In genomic region chr3:149277338-149277813, GRCh38 we compare ENCODE assay signal across 8 cellular contexts. TPM values are rescaled to one million over a fixed set of nuclear protein-coding genes. Genes with fewer than 3 reads are reported as not detected.
DNase-seq lines count a peak whose midpoint lies in the region; ATAC-seq lines count a peak whose summit lies in the region.

No MANE protein-coding gene starts in this region.

- ATAC-seq in GM18502 (IDR thresholded peaks at IDR 0.05; ENCODE audit: poor library complexity, unreplicated experiment) (peak; percentile 69), HG02623 (IDR thresholded peaks at IDR 0.05; ENCODE audit: unreplicated experiment) (peak; percentile 61)
- ATAC-seq in activated naive CD8-positive, alpha-beta T cell treated with anti-CD3 and anti-CD28 coated beads, Interleukin-2, amount 10 ng/mL, durations not matched to agents 7 days and 5 days (ENCODE audit: low read depth) = peak; percentile 81

- no peaks in the 10 kb centered on the region for H3K36me3 Mint-ChIP-seq in activated naive CD8-positive, alpha-beta T cell treated with anti-CD3 and anti-CD28 coated beads, Interleukin-2, amount 10 ng/mL, durations not matched to agents 7 days and 5 days

- H3K27ac Mint-ChIP-seq in activated naive CD8-positive, alpha-beta T cell treated with anti-CD3 and anti-CD28 coated beads, Interleukin-2, amount 10 ng/mL, durations not matched to agents 7 days and 5 days = peak overlapping the region; percentile 93

- peaks cover 11% of the 10 kb centered on the region for H3K4me1 Mint-ChIP-seq in activated naive CD8-positive, alpha-beta T cell treated with anti-CD3 and anti-CD28 coated beads, Interleukin-2, amount 10 ng/mL, durations not matched to agents 7 days and 5 days

- peaks cover 7% of the 10 kb centered on the region for H3K27me3 Mint-ChIP-seq in activated naive CD8-positive, alpha-beta T cell treated with anti-CD3 and anti-CD28 coated beads, Interleukin-2, amount 10 ng/mL, durations not matched to agents 7 days and 5 days

- peak overlapping the region; percentile 82 for H3K4me3 Mint-ChIP-seq in activated naive CD8-positive, alpha-beta T cell treated with anti-CD3 and anti-CD28 coated beads, Interleukin-2, amount 10 ng/mL, durations not matched to agents 7 days and 5 days

- H3K9me3 Mint-ChIP-seq in activated naive CD8-positive, alpha-beta T cell treated with anti-CD3 and anti-CD28 coated beads, Interleukin-2, amount 10 ng/mL, durations not matched to agents 7 days and 5 days = no peaks in the 10 kb centered on the region

- DNase-seq in NCI-H146 treated with DMSO at 0.1 percent for 48 hours (lab: John Stamatoyannopoulos, UW; ENCODE audit: unreplicated experiment) (peak; percentile 32), medulla oblongata (ENCODE audit: extremely low spot score) (peak; percentile 29), cerebellar cortex (ENCODE audit: low spot score) (no peak), NCI-H2171 treated with DMSO at 0.1 percent for 48 hours (lab: John Stamatoyannopoulos, UW) (no peak)
- DNase-seq in activated naive CD8-positive, alpha-beta T cell treated with anti-CD3 and anti-CD28 coated beads, Interleukin-2, amount 10 ng/mL, durations not matched to agents 7 days and 5 days = no peak
- DNase-seq in activated effector memory CD4-positive, alpha-beta T cell treated with Interleukin-2 at 50 U/mL for 16 hours = no peak

- POLR2A ChIA-PET in activated naive CD8-positive, alpha-beta T cell treated with anti-CD3 and anti-CD28 coated beads, Interleukin-2, amount 10 ng/mL, durations not matched to agents 7 days and 5 days (lab: Charles Lee) = interaction anchor here (0.7 to 1.2 kb wide), 2 partner anchors 148 to 286 kb away, joined by 4 to 7 read pairs; partner anchors contain the start of gene HPS3

RNA-seq across cellular contexts. Expression of gene CP, which starts 55.7 kb away (rescaled TPM):
- total RNA-seq in activated naive CD8-positive, alpha-beta T cell treated with anti-CD3 and anti-CD28 coated beads, Interleukin-2, amount 10 ng/mL, durations not matched to agents 7 days and 5 days = not detected

RNA-seq across cellular contexts. Expression of gene TM4SF18, which starts 56.1 kb away (rescaled TPM):
- not detected for total RNA-seq in activated naive CD8-positive, alpha-beta T cell treated with anti-CD3 and anti-CD28 coated beads, Interleukin-2, amount 10 ng/mL, durations not matched to agents 7 days and 5 days

Comparison
In these comparisons a context has a peak if more than half of its experiments do, and no peak if none do; other contexts are left out.
1. DNase-seq: peak in NCI-H146 treated with DMSO at 0.1 percent for 48 hours (single experiment) and medulla oblongata (single experiment); none in activated naive CD8-positive, alpha-beta T cell treated with anti-CD3 and anti-CD28 coated beads, Interleukin-2, amount 10 ng/mL, durations not matched to agents 7 days and 5 days (single experiment), activated effector memory CD4-positive, alpha-beta T cell treated with Interleukin-2 at 50 U/mL for 16 hours (single experiment), cerebellar cortex (single experiment) and NCI-H2171 treated with DMSO at 0.1 percent for 48 hours (single experiment).
2. Peak in every context shown above with its lines, with median percentiles within 50 percentile points of each other: ATAC-seq.